In the genomic region with DNA sequence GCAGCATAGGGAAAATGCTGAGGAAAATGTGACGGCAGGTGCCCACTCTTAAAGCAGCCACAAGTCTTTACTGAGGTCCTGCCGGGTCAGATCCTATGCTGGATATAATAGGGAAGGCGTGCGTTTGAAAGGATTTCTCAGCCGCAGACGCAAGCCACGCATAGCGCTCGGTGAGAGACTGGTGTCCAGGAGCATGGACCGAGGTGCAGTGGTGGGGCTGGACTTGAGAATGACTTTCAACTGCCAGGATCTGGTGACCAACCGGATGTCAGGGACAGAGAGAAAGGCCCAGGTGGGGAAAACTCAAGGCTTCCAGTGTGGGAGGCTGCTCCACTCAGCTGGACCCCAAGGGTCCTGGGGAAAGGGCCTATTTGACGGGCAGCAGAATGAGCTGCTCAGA, we compare ENCODE assay signal across 2 cellular contexts.
TF ChIP-seq lines count a peak whose summit lies in the region.

No MANE protein-coding gene starts in this region.

TF ChIP-seq in liver, 16 proteins besides CTCF, POLR2A, EP300 and RAD21 (continued from another document):
- TF ChIP-seq YY1 (IDR thresholded peaks at IDR 0.05) = no peak
- no peak for TF ChIP-seq SP1 (IDR thresholded peaks at IDR 0.05)
- TF ChIP-seq TAF1 (conservative IDR thresholded peaks at IDR 0.05) = no peak
- TF ChIP-seq, protein P1, sequence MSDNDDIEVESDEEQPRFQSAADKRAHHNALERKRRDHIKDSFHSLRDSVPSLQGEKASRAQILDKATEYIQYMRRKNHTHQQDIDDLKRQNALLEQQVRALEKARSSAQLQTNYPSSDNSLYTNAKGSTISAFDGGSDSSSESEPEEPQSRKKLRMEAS (IDR thresholded peaks at IDR 0.05) = no peak
- TF ChIP-seq, protein P2, sequence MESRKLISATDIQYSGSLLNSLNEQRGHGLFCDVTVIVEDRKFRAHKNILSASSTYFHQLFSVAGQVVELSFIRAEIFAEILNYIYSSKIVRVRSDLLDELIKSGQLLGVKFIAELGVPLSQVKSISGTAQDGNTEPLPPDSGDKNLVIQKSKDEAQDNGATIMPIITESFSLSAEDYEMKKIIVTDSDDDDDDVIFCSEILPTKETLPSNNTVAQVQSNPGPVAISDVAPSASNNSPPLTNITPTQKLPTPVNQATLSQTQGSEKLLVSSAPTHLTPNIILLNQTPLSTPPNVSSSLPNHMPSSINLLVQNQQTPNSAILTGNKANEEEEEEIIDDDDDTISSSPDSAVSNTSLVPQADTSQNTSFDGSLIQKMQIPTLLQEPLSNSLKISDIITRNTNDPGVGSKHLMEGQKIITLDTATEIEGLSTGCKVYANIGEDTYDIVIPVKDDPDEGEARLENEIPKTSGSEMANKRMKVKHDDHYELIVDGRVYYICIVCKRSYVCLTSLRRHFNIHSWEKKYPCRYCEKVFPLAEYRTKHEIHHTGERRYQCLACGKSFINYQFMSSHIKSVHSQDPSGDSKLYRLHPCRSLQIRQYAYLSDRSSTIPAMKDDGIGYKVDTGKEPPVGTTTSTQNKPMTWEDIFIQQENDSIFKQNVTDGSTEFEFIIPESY (IDR thresholded peaks at IDR 0.05) = no peak
- TF ChIP-seq FOXA1 (IDR thresholded peaks at IDR 0.05) = no peak
- no peak for TF ChIP-seq EGR1 (IDR thresholded peaks at IDR 0.05; ENCODE audit: low read depth in 2 of 2)
- TF ChIP-seq NR2F2 (IDR thresholded peaks at IDR 0.05) = no peak

TF ChIP-seq in HepG2, 621 proteins besides CTCF, POLR2A, EP300 and RAD21:
- TF ChIP-seq, protein P3, sequence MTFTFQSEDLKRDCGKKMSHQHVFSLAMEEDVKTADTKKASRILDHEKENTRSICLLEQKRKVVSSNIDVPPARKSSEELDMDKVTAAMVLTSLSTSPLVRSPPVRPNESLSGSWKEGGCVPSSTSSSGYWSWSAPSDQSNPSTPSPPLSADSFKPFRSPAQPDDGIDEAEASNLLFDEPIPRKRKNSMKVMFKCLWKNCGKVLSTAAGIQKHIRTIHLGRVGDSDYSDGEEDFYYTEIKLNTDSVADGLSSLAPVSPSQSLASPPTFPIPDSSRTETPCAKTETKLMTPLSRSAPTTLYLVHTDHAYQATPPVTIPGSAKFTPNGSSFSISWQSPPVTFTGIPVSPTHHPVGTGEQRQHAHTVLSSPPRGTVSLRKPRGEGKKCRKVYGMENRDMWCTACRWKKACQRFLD (CRISPR knock-in tag; IDR thresholded peaks at IDR 0.05; ENCODE audit: borderline replicate concordance) = no peak
- TF ChIP-seq, protein P4, sequence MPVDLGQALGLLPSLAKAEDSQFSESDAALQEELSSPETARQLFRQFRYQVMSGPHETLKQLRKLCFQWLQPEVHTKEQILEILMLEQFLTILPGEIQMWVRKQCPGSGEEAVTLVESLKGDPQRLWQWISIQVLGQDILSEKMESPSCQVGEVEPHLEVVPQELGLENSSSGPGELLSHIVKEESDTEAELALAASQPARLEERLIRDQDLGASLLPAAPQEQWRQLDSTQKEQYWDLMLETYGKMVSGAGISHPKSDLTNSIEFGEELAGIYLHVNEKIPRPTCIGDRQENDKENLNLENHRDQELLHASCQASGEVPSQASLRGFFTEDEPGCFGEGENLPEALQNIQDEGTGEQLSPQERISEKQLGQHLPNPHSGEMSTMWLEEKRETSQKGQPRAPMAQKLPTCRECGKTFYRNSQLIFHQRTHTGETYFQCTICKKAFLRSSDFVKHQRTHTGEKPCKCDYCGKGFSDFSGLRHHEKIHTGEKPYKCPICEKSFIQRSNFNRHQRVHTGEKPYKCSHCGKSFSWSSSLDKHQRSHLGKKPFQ (CRISPR knock-in tag; IDR thresholded peaks at IDR 0.05; ENCODE audit: insufficient replicate concordance) = no peak
- TF ChIP-seq, protein P5, sequence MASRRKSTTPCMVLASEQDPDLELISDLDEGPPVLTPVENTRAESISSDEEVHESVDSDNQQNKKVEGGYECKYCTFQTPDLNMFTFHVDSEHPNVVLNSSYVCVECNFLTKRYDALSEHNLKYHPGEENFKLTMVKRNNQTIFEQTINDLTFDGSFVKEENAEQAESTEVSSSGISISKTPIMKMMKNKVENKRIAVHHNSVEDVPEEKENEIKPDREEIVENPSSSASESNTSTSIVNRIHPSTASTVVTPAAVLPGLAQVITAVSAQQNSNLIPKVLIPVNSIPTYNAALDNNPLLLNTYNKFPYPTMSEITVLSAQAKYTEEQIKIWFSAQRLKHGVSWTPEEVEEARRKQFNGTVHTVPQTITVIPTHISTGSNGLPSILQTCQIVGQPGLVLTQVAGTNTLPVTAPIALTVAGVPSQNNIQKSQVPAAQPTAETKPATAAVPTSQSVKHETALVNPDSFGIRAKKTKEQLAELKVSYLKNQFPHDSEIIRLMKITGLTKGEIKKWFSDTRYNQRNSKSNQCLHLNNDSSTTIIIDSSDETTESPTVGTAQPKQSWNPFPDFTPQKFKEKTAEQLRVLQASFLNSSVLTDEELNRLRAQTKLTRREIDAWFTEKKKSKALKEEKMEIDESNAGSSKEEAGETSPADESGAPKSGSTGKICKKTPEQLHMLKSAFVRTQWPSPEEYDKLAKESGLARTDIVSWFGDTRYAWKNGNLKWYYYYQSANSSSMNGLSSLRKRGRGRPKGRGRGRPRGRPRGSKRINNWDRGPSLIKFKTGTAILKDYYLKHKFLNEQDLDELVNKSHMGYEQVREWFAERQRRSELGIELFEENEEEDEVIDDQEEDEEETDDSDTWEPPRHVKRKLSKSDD (CRISPR knock-in tag; IDR thresholded peaks at IDR 0.05; ENCODE audit: low read depth) = no peak
- TF ChIP-seq MTF2 (CRISPR knock-in tag; IDR thresholded peaks at IDR 0.05; ENCODE audit: borderline replicate concordance) (no peak), SUZ12 (IDR thresholded peaks at IDR 0.05; ENCODE audit: low read depth, low read length) (no peak)
- TF ChIP-seq, protein P6, sequence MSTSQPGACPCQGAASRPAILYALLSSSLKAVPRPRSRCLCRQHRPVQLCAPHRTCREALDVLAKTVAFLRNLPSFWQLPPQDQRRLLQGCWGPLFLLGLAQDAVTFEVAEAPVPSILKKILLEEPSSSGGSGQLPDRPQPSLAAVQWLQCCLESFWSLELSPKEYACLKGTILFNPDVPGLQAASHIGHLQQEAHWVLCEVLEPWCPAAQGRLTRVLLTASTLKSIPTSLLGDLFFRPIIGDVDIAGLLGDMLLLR (CRISPR knock-in tag; IDR thresholded peaks at IDR 0.05) = no peak
- TF ChIP-seq, protein P7, sequence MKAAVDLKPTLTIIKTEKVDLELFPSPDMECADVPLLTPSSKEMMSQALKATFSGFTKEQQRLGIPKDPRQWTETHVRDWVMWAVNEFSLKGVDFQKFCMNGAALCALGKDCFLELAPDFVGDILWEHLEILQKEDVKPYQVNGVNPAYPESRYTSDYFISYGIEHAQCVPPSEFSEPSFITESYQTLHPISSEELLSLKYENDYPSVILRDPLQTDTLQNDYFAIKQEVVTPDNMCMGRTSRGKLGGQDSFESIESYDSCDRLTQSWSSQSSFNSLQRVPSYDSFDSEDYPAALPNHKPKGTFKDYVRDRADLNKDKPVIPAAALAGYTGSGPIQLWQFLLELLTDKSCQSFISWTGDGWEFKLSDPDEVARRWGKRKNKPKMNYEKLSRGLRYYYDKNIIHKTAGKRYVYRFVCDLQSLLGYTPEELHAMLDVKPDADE (CRISPR knock-in tag; IDR thresholded peaks at IDR 0.05) = no peak
- TF ChIP-seq, protein P8, sequence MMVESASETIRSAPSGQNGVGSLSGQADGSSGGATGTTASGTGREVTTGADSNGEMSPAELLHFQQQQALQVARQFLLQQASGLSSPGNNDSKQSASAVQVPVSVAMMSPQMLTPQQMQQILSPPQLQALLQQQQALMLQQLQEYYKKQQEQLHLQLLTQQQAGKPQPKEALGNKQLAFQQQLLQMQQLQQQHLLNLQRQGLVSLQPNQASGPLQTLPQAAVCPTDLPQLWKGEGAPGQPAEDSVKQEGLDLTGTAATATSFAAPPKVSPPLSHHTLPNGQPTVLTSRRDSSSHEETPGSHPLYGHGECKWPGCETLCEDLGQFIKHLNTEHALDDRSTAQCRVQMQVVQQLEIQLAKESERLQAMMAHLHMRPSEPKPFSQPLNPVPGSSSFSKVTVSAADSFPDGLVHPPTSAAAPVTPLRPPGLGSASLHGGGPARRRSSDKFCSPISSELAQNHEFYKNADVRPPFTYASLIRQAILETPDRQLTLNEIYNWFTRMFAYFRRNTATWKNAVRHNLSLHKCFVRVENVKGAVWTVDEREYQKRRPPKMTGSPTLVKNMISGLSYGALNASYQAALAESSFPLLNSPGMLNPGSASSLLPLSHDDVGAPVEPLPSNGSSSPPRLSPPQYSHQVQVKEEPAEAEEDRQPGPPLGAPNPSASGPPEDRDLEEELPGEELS (CRISPR knock-in tag; IDR thresholded peaks at IDR 0.05) = no peak
